In the genomic region with DNA sequence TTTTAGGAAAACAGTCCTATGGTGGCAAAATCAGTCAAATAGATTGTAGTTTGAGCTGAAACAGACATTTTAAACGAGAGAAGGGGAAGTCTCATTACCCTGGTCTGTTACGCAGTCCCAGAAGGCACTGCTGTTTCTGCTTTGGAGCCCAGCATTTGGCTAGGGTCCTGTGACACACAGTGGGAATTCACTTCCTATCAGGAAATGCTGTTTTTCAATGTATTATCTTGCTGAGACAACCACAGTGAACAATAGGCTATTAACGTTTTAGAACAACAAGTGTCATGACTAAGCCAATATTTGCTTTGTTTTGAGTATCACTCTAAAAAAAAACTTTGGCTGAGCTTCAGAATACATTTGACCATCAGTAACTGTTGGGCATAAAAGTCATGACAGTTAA, we compare ENCODE assay signal across 8 cellular contexts.
A peak's percentile ranks its signal among the peaks of the same experiment; 100 is the strongest.
DNase-seq lines count a peak whose midpoint lies in the region; ATAC-seq and TF ChIP-seq lines count a peak whose summit lies in the region.

No MANE protein-coding gene starts in this region.

- TF ChIP-seq POLR2A in esophagus muscularis mucosa (IDR thresholded peaks at IDR 0.05; ENCODE audit: low read depth) (no peak), lower leg skin (IDR thresholded peaks at IDR 0.05) (no peak)

- WGBS in esophagus muscularis mucosa = 36% methylated on average over 3 of the region's 3 CpGs
- WGBS in lower leg skin, 2 donors = 49 to 51% methylated on average over 3 of the region's 3 CpGs

- no peak for TF ChIP-seq EP300 in esophagus muscularis mucosa (IDR thresholded peaks at IDR 0.05)

- CTCF ChIA-PET in HEK293 (lab: Yijun Ruan, JAX) = no interaction called here

- TF ChIP-seq CTCF in HEK293 (tag by site-specific recombination; IDR thresholded peaks at IDR 0.05) = no peak
- no peak for TF ChIP-seq CTCF in esophagus muscularis mucosa (IDR thresholded peaks at IDR 0.05)
- no peak for TF ChIP-seq CTCF in omental fat pad (IDR thresholded peaks at IDR 0.05)
- no peak for TF ChIP-seq CTCF in lower leg skin (IDR thresholded peaks at IDR 0.05)

- H3K9me3 ChIP-seq in HEK293 (ENCODE audit: control insufficient read depth, insufficient read depth, low read depth, low read length) (no peaks in the 10 kb centered on the region), esophagus muscularis mucosa (no peaks in the 10 kb centered on the region)

- H3K4me1 ChIP-seq in HEK293 (ENCODE audit: control insufficient read depth, insufficient read depth, low read length) = peaks cover 56% of the 10 kb centered on the region
- H3K4me1 ChIP-seq in esophagus muscularis mucosa = peaks cover 48 to 72% (median 67%) of the 10 kb centered on the region in 4 donors

- H3K36me3 ChIP-seq in HEK293 (ENCODE audit: control insufficient read depth in 2 of 2, insufficient read depth in 1 of 2, low read length in 2 of 2) (no peaks in the 10 kb centered on the region; a peak in 1 of 3 replicates), esophagus muscularis mucosa (no peaks in the 10 kb centered on the region)

- H3K4me3 ChIP-seq in HEK293 (ENCODE audit: low read depth, low read length) (no peak overlapping the region), esophagus muscularis mucosa (no peak overlapping the region), lower leg skin (ENCODE audit: low read depth, poor library complexity, severe bottlenecking) (no peak overlapping the region)

- POLR2A ChIA-PET in HEK293 (lab: Yijun Ruan, JAX) = no interaction called here

- peak; percentile 29 for ATAC-seq in omental fat pad (ENCODE audit: low FRiP score)

- intact Hi-C loops in esophagus muscularis mucosa (cut with DNase I) = no loop called here
- intact Hi-C loops in lower leg skin (cut with DNase I; ENCODE audit: low total_unique reads) = no loop called here

- H3K27ac ChIP-seq in HEK293 (ENCODE audit: extremely low read depth, low read depth, low read length) (no peak overlapping the region; the same call in 1 of the 2 replicates), esophagus muscularis mucosa (replicated peaks in 1 of 4) (peak overlapping the region; percentile 8 to 23 (median 15))

- no peaks in the 10 kb centered on the region for H3K27me3 ChIP-seq in esophagus muscularis mucosa

- DNase-seq in esophagus muscularis mucosa (ENCODE audit: extremely low spot score) = no peak
- DNase-seq in omental fat pad (ENCODE audit: low spot score) = no peak
- DNase-seq in AG08396 (ENCODE audit: low spot score) = no peak
- no peak for DNase-seq in stimulated activated CD4-positive, alpha-beta T cell treated with anti-CD3 and anti-CD28 coated beads, Interleukin-2, amount 100 ng/mL, for 24 hours
- DNase-seq in SHP77 (lab: John Stamatoyannopoulos, UW) = no peak
- DNase-seq in lower leg skin (ENCODE audit: low spot score in 2 of 2) = no peak

TF ChIP-seq in HEK293, 187 proteins besides CTCF, POLR2A, EP300 and RAD21 (continues in another document):
- no peak for TF ChIP-seq ZNF146 (tag by site-specific recombination; IDR thresholded peaks at IDR 0.05)
- peak; percentile 67; the same call in 1 of the 2 replicates for TF ChIP-seq ZEB2 (tag by site-specific recombination; IDR thresholded peaks at IDR 0.05)
- TF ChIP-seq ZNF184 (tag by site-specific recombination; IDR thresholded peaks at IDR 0.05) = no peak
- 0 out of 2 replicates have a peak, but pooled peaks have one; percentile 58 for TF ChIP-seq ZNF362 (tag by site-specific recombination; IDR thresholded peaks at IDR 0.05)
- TF ChIP-seq, protein P1, sequence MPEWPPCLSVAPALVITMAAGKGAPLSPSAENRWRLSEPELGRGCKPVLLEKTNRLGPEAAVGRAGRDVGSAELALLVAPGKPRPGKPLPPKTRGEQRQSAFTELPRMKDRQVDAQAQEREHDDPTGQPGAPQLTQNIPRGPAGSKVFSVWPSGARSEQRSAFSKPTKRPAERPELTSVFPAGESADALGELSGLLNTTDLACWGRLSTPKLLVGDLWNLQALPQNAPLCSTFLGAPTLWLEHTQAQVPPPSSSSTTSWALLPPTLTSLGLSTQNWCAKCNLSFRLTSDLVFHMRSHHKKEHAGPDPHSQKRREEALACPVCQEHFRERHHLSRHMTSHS (tag by site-specific recombination; IDR thresholded peaks at IDR 0.05) = 0 out of 2 replicates have a peak, but pooled peaks have one; percentile 22
- TF ChIP-seq FEZF1 (tag by site-specific recombination; IDR thresholded peaks at IDR 0.05) = peak; percentile 52; the same call in 1 of the 2 replicates
- TF ChIP-seq ZNF366 (tag by site-specific recombination; conservative IDR thresholded peaks at IDR 0.05) = 0 out of 2 replicates have a peak, but pooled peaks have one; percentile 19
- peak; percentile 81 for TF ChIP-seq IKZF3 (tag by site-specific recombination; IDR thresholded peaks at IDR 0.05)
- no peak for TF ChIP-seq ZSCAN16 (tag by site-specific recombination; IDR thresholded peaks at IDR 0.05)
- no peak for TF ChIP-seq PRDM1 (tag by site-specific recombination; IDR thresholded peaks at IDR 0.05)
- peak; percentile 41; the same call in 1 of the 2 replicates for TF ChIP-seq ZNF596 (tag by site-specific recombination; IDR thresholded peaks at IDR 0.05)
- peak; percentile 91 for TF ChIP-seq ZIC2 (tag by site-specific recombination; IDR thresholded peaks at IDR 0.05)
- no peak for TF ChIP-seq ZNF175 (tag by site-specific recombination; IDR thresholded peaks at IDR 0.05)

TF ChIP-seq in PFSK-1, 5 proteins besides CTCF, POLR2A, EP300 and RAD21:
- TF ChIP-seq SIN3A (IDR thresholded peaks at IDR 0.05; ENCODE audit: borderline replicate concordance, insufficient read depth, low read length) (0 out of 2 replicates have a peak, but pooled peaks have one; percentile 30), TAF1 (IDR thresholded peaks at IDR 0.05; ENCODE audit: borderline replicate concordance, insufficient read depth, low read length) (no peak), FOXP2 (optimal IDR thresholded peaks at IDR 0.05; ENCODE audit: borderline replicate concordance, extremely low read depth, extremely low read length, insufficient read depth) (no peak), POLR2AphosphoS5 (IDR thresholded peaks at IDR 0.05; ENCODE audit: low read depth, low read length) (no peak)
TF ChIP-seq in PFSK-1: peak in this region for 1.
